Comparison of ENCODE assay signal across 17 cellular contexts in the genomic region with DNA sequence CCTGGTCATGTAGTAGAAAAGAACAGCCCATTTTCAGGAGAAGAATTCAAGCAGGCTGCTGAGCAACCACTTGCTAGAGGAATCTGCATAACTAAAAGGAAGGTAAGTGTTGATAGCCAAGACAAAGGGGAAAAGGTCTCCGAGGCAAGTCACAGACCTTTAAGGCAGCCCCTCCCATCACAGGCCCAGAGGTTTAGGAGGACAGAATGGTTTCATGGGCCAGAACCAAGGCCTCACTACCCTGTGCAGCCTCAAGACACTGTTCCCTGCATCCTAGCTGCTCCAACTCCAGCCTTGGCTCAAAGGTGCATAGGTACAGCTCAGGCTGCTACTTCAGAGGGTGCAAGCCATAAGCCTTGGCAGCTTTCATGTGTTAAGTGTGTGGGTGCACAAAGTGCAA.
DNase-seq lines count a peak whose midpoint lies in the region; ATAC-seq and TF ChIP-seq lines count a peak whose summit lies in the region.
"Had no signal": no experiment of that assay in that cellular context is flagged by ENCODE, and none has a peak within 500 bp of the region (broad histone marks: within the 10 kb centered on the region; RNA-seq: fewer than 3 reads in every experiment).

No MANE protein-coding gene starts in this region.

- no peak overlapping the region for H2AK5ac ChIP-seq in mesenchymal stem cell (ENCODE audit: low read length, severe bottlenecking)

- DNase-seq in Caki2 (ENCODE audit: low read depth) (peak; percentile 4), HCT116 (ENCODE audit: low read depth, low spot score) (no peak), WTC11 (ENCODE audit: low spot score) (peak; percentile 17), mesenchymal stem cell (no peak), MV-4-11 (lab: John Stamatoyannopoulos, UW) (no peak), KG1 (lab: John Stamatoyannopoulos, UW) (no peak)
- DNase-seq: CD8-positive, alpha-beta T cell; COR-L47; GOT3; H9; HFFc6; IMR-90 had no signal

- no peak overlapping the region for H2BK12ac ChIP-seq in mesenchymal stem cell (ENCODE audit: low read length in 2 of 2)

- H3K36me3 ChIP-seq in HCT116 (ENCODE audit: control insufficient read depth in 1 of 2, insufficient read depth in 2 of 2, low read length in 2 of 2) (no peaks in the 10 kb centered on the region), mesenchymal stem cell (ENCODE audit: control insufficient read depth in 1 of 2, insufficient read depth in 2 of 2, low read depth in 1 of 2, low read length in 2 of 2) (no peaks in the 10 kb centered on the region)

- no peak overlapping the region for H3K4me2 ChIP-seq in HCT116 (ENCODE audit: low read length)
- no peak overlapping the region for H3K4me2 ChIP-seq in mesenchymal stem cell (ENCODE audit: low read length, poor library complexity, severe bottlenecking)
- H3K4me2 ChIP-seq: KMS-11 had no signal

- WGBS in mesenchymal stem cell, result 57% methylated on average over 1 of the region's 1 CpG

- no peak overlapping the region for H3K4me3 Mint-ChIP-seq in WTC11
- H3K4me3 Mint-ChIP-seq: CD14-positive monocyte; CD8-positive, alpha-beta T cell; H9; HFFc6 had no signal

- H3K4me3 ChIP-seq in HCT116 (replicated peaks in 1 of 2; ENCODE audit: low read depth in 1 of 2, low read length in 2 of 2) (no peak overlapping the region), mesenchymal stem cell (ENCODE audit: insufficient read depth in 1 of 2, low read depth in 1 of 2, low read length in 2 of 2) (no peak overlapping the region)
- H3K4me3 ChIP-seq: GM12878 had no signal

- H3K9me3 Mint-ChIP-seq in WTC11, result peaks cover 78% of the 10 kb centered on the region

- no peaks in the 10 kb centered on the region for H3K4me1 Mint-ChIP-seq in WTC11
- H3K4me1 Mint-ChIP-seq: CD14-positive monocyte, H9 had no signal

- no peak for TF ChIP-seq POLR2A in HCT116 (IDR thresholded peaks at IDR 0.05; ENCODE audit: borderline replicate concordance, extremely low read depth, insufficient read depth, insufficient read length)

- H3K9me2 ChIP-seq in HCT116 (ENCODE audit: insufficient read depth), result no peaks in the 10 kb centered on the region

- peaks cover 53% of the 10 kb centered on the region for H3K36me3 Mint-ChIP-seq in WTC11
- H3K36me3 Mint-ChIP-seq: CD14-positive monocyte had no signal

- TF ChIP-seq RAD21 in HCT116 (IDR thresholded peaks at IDR 0.05; ENCODE audit: low read depth), result no peak

- RAD21 ChIA-PET in HCT116 (lab: Charles Lee; ENCODE audit: low non-redundant PET in 1 of 2, low total read pairs in 2 of 2, uncharacterized antibody in 2 of 2, unreplicated experiment in 2 of 2), result no interaction called here

- no TSS peak for BruUV-seq in HCT116 (replicated peaks; lab: Mats Ljungman, UMichigan)

- H3K4me1 ChIP-seq in HCT116 (ENCODE audit: control insufficient read depth in 1 of 2, insufficient read depth in 2 of 2, low read length in 2 of 2) (no peaks in the 10 kb centered on the region), mesenchymal stem cell (ENCODE audit: control insufficient read depth, insufficient read depth, low read depth, low read length) (no peaks in the 10 kb centered on the region)

- H3K27ac ChIP-seq in HCT116 (ENCODE audit: low read depth, low read length) (no peak overlapping the region), mesenchymal stem cell (ENCODE audit: low read length, poor library complexity, severe bottlenecking) (no peak overlapping the region)
- H3K27ac ChIP-seq: HL-60, KMS-11 had no signal

- peaks cover 8% of the 10 kb centered on the region for H3K79me1 ChIP-seq in mesenchymal stem cell (replicated peaks; ENCODE audit: low read length, poor library complexity, severe bottlenecking)

- H2BK5ac ChIP-seq in mesenchymal stem cell (ENCODE audit: low read depth, low read length, poor library complexity, severe bottlenecking), result no peak overlapping the region

- no peak overlapping the region for H2BK15ac ChIP-seq in mesenchymal stem cell (ENCODE audit: low read depth, poor library complexity, severe bottlenecking)

- H3K23ac ChIP-seq in mesenchymal stem cell (ENCODE audit: low read length in 2 of 2), result no peak overlapping the region

- no peak overlapping the region for H3K4ac ChIP-seq in mesenchymal stem cell (ENCODE audit: low read depth in 1 of 2, low read length in 2 of 2)

- no peak overlapping the region for H4K8ac ChIP-seq in mesenchymal stem cell (ENCODE audit: low read length)

- no peaks in the 10 kb centered on the region for H3K27me3 ChIP-seq in HCT116 (ENCODE audit: insufficient read depth, low read length)
- no peaks in the 10 kb centered on the region for H3K27me3 ChIP-seq in mesenchymal stem cell (ENCODE audit: control insufficient read depth in 1 of 2, insufficient read depth in 1 of 2, low read length in 2 of 2)

- no peaks in the 10 kb centered on the region for H3K79me2 ChIP-seq in HCT116 (ENCODE audit: insufficient read depth, low read length)

- peak overlapping the region; percentile 50 for H4K91ac ChIP-seq in mesenchymal stem cell (ENCODE audit: low read length)

- TF ChIP-seq CTCF in HCT116 (IDR thresholded peaks at IDR 0.05 in 2 of 3, conservative IDR thresholded peaks at IDR 0.05 in 1 of 3; ENCODE audit: borderline replicate concordance in 1 of 3, insufficient read depth in 1 of 3, low read depth in 2 of 3, low read length in 2 of 3) (no peak), WTC11 (IDR thresholded peaks at IDR 0.05) (no peak)

- no peak overlapping the region for H2BK120ac ChIP-seq in mesenchymal stem cell (ENCODE audit: low read depth, low read length)

- no peak overlapping the region for H3K14ac ChIP-seq in mesenchymal stem cell (ENCODE audit: low read length in 2 of 2)

- intact Hi-C loops in HCT116 (cut with micrococcal nuclease), result no loop called here

- POLR2A ChIA-PET in HCT116 (lab: Charles Lee), result no interaction called here
- POLR2A ChIA-PET in WTC11 (lab: Charles Lee), result no interaction called here

- in situ Hi-C loops in Caki2 (cut with HindIII; ENCODE audit: low pct_unique_long_range_greater_than_20kb, low sequenced_read_pairs), result no loop called here

- CTCF ChIA-PET in HCT116 (lab: Charles Lee) (no interaction called here), WTC11 (lab: Charles Lee) (no interaction called here)

- H3K27me3 Mint-ChIP-seq in WTC11 (ENCODE audit: low read depth), result no peaks in the 10 kb centered on the region; the same call in 1 of the 2 replicates

- H4K20me1 ChIP-seq in HCT116 (ENCODE audit: insufficient read depth), result no peaks in the 10 kb centered on the region

- ATAC-seq in HCT116, result no peak
- peak; percentile 28; the same call in 1 of the 2 replicates for ATAC-seq in WTC11
- no peak for ATAC-seq in HG02610 (IDR thresholded peaks at IDR 0.05; ENCODE audit: unreplicated experiment)
- ATAC-seq: CD8-positive, alpha-beta T cell; GM12878 had no signal

- H3K9me3 ChIP-seq in HCT116 (ENCODE audit: control insufficient read depth in 1 of 2, insufficient read depth in 1 of 2, low read depth in 1 of 2, low read length in 2 of 2) (peaks cover 3 to 4% of the 10 kb centered on the region in 2 experiments; a peak in 3 of 4 replicates), mesenchymal stem cell (ENCODE audit: control insufficient read depth, low read length) (peaks cover 5% of the 10 kb centered on the region)

- H3K18ac ChIP-seq in mesenchymal stem cell (ENCODE audit: low read depth in 1 of 2, low read length in 2 of 2), result no peak overlapping the region

- no peak overlapping the region for H3K9ac ChIP-seq in HCT116 (ENCODE audit: low read length)
- H3K9ac ChIP-seq in mesenchymal stem cell (ENCODE audit: low read length), result no peak overlapping the region
- H3K9ac ChIP-seq: KMS-11 had no signal

- H2AFZ ChIP-seq in HCT116 (ENCODE audit: low read depth, low read length, poor library complexity, severe bottlenecking) (no peak overlapping the region), mesenchymal stem cell (ENCODE audit: low read depth, low read length) (no peak overlapping the region)

- H3K27ac Mint-ChIP-seq in WTC11, result no peak overlapping the region
- H3K27ac Mint-ChIP-seq: CD14-positive monocyte; CD8-positive, alpha-beta T cell; H9; HFFc6 had no signal

TF ChIP-seq in HCT116, 20 proteins besides CTCF, POLR2A, EP300 and RAD21 (continues in another document):
- TF ChIP-seq YY1 (IDR thresholded peaks at IDR 0.05; ENCODE audit: extremely low read depth, insufficient replicate concordance, low read depth, low read length), result no peak
- no peak for TF ChIP-seq POLR2AphosphoS5 (IDR thresholded peaks at IDR 0.05; ENCODE audit: low read depth, low read length)
- no peak for TF ChIP-seq SP1 (IDR thresholded peaks at IDR 0.05; ENCODE audit: low read depth)

TF ChIP-seq in WTC11, 78 proteins besides CTCF, POLR2A, EP300 and RAD21:
- TF ChIP-seq ZNF396 (CRISPR knock-in tag; IDR thresholded peaks at IDR 0.05; ENCODE audit: borderline replicate concordance) (no peak), ZMAT4 (CRISPR knock-in tag; IDR thresholded peaks at IDR 0.05) (no peak), TCF7 (CRISPR knock-in tag; IDR thresholded peaks at IDR 0.05; ENCODE audit: low read depth) (no peak)
TF ChIP-seq in WTC11: peak in this region for 0.

Comparison
In these comparisons a context has a peak if more than half of its experiments do, and no peak if none do; other contexts are left out.
1. DNase-seq: peak in Caki2 (single experiment) and WTC11 (single experiment); none in HCT116 (single experiment), mesenchymal stem cell (single experiment), MV-4-11 (single experiment) and KG1 (single experiment).